Comparison of ENCODE assay signal across 18 cellular contexts in the genomic region with DNA sequence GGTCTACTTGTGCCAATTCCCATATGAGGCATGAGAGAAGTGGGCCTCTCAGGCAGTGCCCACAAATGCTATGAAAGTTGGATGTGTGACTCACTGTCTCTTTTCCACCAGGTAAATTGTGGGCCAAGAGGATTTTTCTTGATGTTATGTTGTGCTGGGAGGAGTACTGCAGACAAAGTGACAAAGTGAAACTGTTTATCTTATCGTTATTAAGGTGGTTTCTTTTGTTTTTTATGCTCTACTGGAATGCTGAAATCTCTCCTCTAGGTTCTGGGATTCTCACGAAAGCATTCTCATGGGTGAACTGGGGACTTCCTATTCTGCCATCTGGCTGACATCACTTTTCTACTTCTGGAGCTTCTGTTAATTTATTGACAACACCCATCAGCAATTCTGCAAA.
DNase-seq lines count a peak whose midpoint lies in the region; TF ChIP-seq lines count a peak whose summit lies in the region.
"Had no signal": no experiment of that assay in that cellular context is flagged by ENCODE, and none has a peak within 500 bp of the region (broad histone marks: within the 10 kb centered on the region; RNA-seq: fewer than 3 reads in every experiment).

No MANE protein-coding gene starts in this region.

- BruUV-seq in PC-9 (replicated peaks; lab: Mats Ljungman, UMichigan): no TSS peak

- H3K9me2 ChIP-seq in PC-9 (ENCODE audit: insufficient read depth): no peaks in the 10 kb centered on the region

- H3K79me2 ChIP-seq in PC-9 (ENCODE audit: low read depth): no peaks in the 10 kb centered on the region
- H3K79me2 ChIP-seq in fibroblast of lung (ENCODE audit: control insufficient read depth, insufficient read depth, low read length): no peaks in the 10 kb centered on the region
- H3K79me2 ChIP-seq in osteoblast (ENCODE audit: insufficient read depth, low read length): no peaks in the 10 kb centered on the region

- H3K36me3 ChIP-seq in PC-9 (ENCODE audit: low read depth) (no peaks in the 10 kb centered on the region), fibroblast of lung (ENCODE audit: control insufficient read depth, insufficient read depth, low read length) (no peaks in the 10 kb centered on the region), osteoblast (ENCODE audit: insufficient read depth, low read length) (no peaks in the 10 kb centered on the region)
- H3K36me3 ChIP-seq: BLaER1 treated with 17β-estradiol and CSF1 and Interleukin-3, amounts not matched to agents 10 nM and 100 nM had no signal

- no peaks in the 10 kb centered on the region for H3K36me3 Mint-ChIP-seq in activated T-helper 2 cell treated with anti-CD3 and anti-CD28 coated beads, Interferon-gamma antibody, Interleukin-2, Interleukin-4, amounts not matched to agents 10 μg/mL and 5 μg/mL and 100 μg/mL, durations not matched to agents 14 hours and 24 hours and 36 hours (ENCODE audit: low read depth)
- H3K36me3 Mint-ChIP-seq: CD8-positive, alpha-beta T cell had no signal

- CTCF ChIA-PET in PC-9 (lab: Charles Lee): no interaction called here

- H3K4me1 Mint-ChIP-seq in activated T-helper 2 cell treated with anti-CD3 and anti-CD28 coated beads, Interferon-gamma antibody, Interleukin-2, Interleukin-4, amounts not matched to agents 10 μg/mL and 5 μg/mL and 100 μg/mL, durations not matched to agents 14 hours and 24 hours and 36 hours (ENCODE audit: low read depth): no peaks in the 10 kb centered on the region
- H3K4me1 Mint-ChIP-seq: B cell had no signal

- H3K27ac ChIP-seq in PC-9 (no peak overlapping the region), fibroblast of lung (ENCODE audit: insufficient read depth, low read length) (no peak overlapping the region), osteoblast (ENCODE audit: low read depth, low read length) (no peak overlapping the region)
- H3K27ac ChIP-seq: BLaER1 treated with 17β-estradiol and CSF1 and Interleukin-3, amounts not matched to agents 10 nM and 100 nM; HL-60 had no signal

- H3K4me3 ChIP-seq in PC-9 (no peak overlapping the region), fibroblast of lung (replicated peaks in 1 of 4; ENCODE audit: control extremely low read depth in 1 of 4, insufficient read depth in 1 of 4, low read depth in 3 of 4, low read length in 4 of 4) (no peak overlapping the region), osteoblast (ENCODE audit: insufficient read depth, low read length) (no peak overlapping the region)
- H3K4me3 ChIP-seq: BLaER1 treated with 17β-estradiol and CSF1 and Interleukin-3, amounts not matched to agents 10 nM and 100 nM had no signal

- H3K9ac ChIP-seq in fibroblast of lung (ENCODE audit: insufficient read depth, low read length): no peak overlapping the region
- H3K9ac ChIP-seq: BLaER1 treated with 17β-estradiol and CSF1 and Interleukin-3, amounts not matched to agents 10 nM and 100 nM had no signal

- TF ChIP-seq CTCF in PC-9 (conservative IDR thresholded peaks at IDR 0.05) (no peak), fibroblast of lung (conservative IDR thresholded peaks at IDR 0.05 in 1 of 2, IDR thresholded peaks at IDR 0.05 in 1 of 2; ENCODE audit: low read depth in 1 of 2, low read length in 2 of 2) (no peak), osteoblast (IDR thresholded peaks at IDR 0.05; ENCODE audit: extremely low read depth, low read depth, low read length) (no peak)

- no peaks in the 10 kb centered on the region for H3F3A ChIP-seq in PC-9 (ENCODE audit: insufficient read depth, low read depth)

- no peak overlapping the region for H3K4me2 ChIP-seq in PC-9
- H3K4me2 ChIP-seq in fibroblast of lung (ENCODE audit: extremely low read depth, insufficient read depth, low read length): peak overlapping the region; percentile 35
- no peak overlapping the region for H3K4me2 ChIP-seq in osteoblast (ENCODE audit: insufficient read depth, low read length)
- H3K4me2 ChIP-seq: BLaER1 treated with 17β-estradiol and CSF1 and Interleukin-3, amounts not matched to agents 10 nM and 100 nM had no signal

- H3K27me3 Mint-ChIP-seq in activated T-helper 2 cell treated with anti-CD3 and anti-CD28 coated beads, Interferon-gamma antibody, Interleukin-2, Interleukin-4, amounts not matched to agents 10 μg/mL and 5 μg/mL and 100 μg/mL, durations not matched to agents 14 hours and 24 hours and 36 hours (ENCODE audit: low read depth): no peaks in the 10 kb centered on the region
- H3K27me3 Mint-ChIP-seq: B cell had no signal

- intact Hi-C loops in PC-9 (cut with micrococcal nuclease; ENCODE audit: unreplicated experiment): no loop called here
- intact Hi-C loops in activated T-helper 2 cell treated with anti-CD3 and anti-CD28 coated beads, Interferon-gamma antibody, Interleukin-2, Interleukin-4, amounts not matched to agents 10 μg/mL and 5 μg/mL and 100 μg/mL, durations not matched to agents 14 hours and 24 hours and 36 hours (cut with micrococcal nuclease): no loop called here

- no peaks in the 10 kb centered on the region for H3K9me3 ChIP-seq in PC-9 (ENCODE audit: insufficient read depth, low read depth)
- H3K9me3 ChIP-seq in fibroblast of lung (ENCODE audit: control insufficient read depth, insufficient read depth, low read depth, low read length): no peaks in the 10 kb centered on the region
- H3K9me3 ChIP-seq in osteoblast (ENCODE audit: low read depth, low read length): peaks cover 2% of the 10 kb centered on the region

- peaks cover 16% of the 10 kb centered on the region for H3K9me3 Mint-ChIP-seq in activated T-helper 2 cell treated with anti-CD3 and anti-CD28 coated beads, Interferon-gamma antibody, Interleukin-2, Interleukin-4, amounts not matched to agents 10 μg/mL and 5 μg/mL and 100 μg/mL, durations not matched to agents 14 hours and 24 hours and 36 hours

- H4K20me1 ChIP-seq in PC-9 (ENCODE audit: insufficient read depth): no peaks in the 10 kb centered on the region
- H4K20me1 ChIP-seq in fibroblast of lung (ENCODE audit: control insufficient read depth, extremely low read depth, insufficient read depth, low read length): no peaks in the 10 kb centered on the region
- H4K20me1 ChIP-seq in osteoblast (ENCODE audit: insufficient read depth, low read length): no peaks in the 10 kb centered on the region
- H4K20me1 ChIP-seq: BLaER1 treated with 17β-estradiol and CSF1 and Interleukin-3, amounts not matched to agents 10 nM and 100 nM had no signal

- H2AFZ ChIP-seq in PC-9: peak overlapping the region; percentile 5; the same call in 1 of the 2 replicates
- peak overlapping the region; percentile 41 for H2AFZ ChIP-seq in fibroblast of lung (ENCODE audit: low read length)
- no peak overlapping the region for H2AFZ ChIP-seq in osteoblast (ENCODE audit: low read length)

- H3K4me1 ChIP-seq in PC-9 (replicated peaks; ENCODE audit: insufficient read depth) (no peaks in the 10 kb centered on the region), fibroblast of lung (ENCODE audit: control insufficient read depth, extremely low read depth, insufficient read depth, low read length) (peaks cover 3% of the 10 kb centered on the region), osteoblast (ENCODE audit: insufficient read depth, low read length) (no peaks in the 10 kb centered on the region)
- H3K4me1 ChIP-seq: BLaER1 treated with 17β-estradiol and CSF1 and Interleukin-3, amounts not matched to agents 10 nM and 100 nM had no signal

- H3K27me3 ChIP-seq in PC-9 (ENCODE audit: insufficient read depth, low read depth) (no peaks in the 10 kb centered on the region), fibroblast of lung (ENCODE audit: control insufficient read depth, insufficient read depth, low read length) (no peaks in the 10 kb centered on the region), osteoblast (ENCODE audit: insufficient read depth, low read length) (no peaks in the 10 kb centered on the region)
- H3K27me3 ChIP-seq: BLaER1 treated with 17β-estradiol and CSF1 and Interleukin-3, amounts not matched to agents 10 nM and 100 nM had no signal

- POLR2A ChIA-PET in PC-9 (lab: Charles Lee; ENCODE audit: unreplicated experiment): no interaction called here

- DNase-seq in H4 (ENCODE audit: low spot score) (peak; percentile 52), M059J (ENCODE audit: low read depth) (peak; percentile 18), PC-9 (no peak), fibroblast of lung (ENCODE audit: low read depth in 2 of 2) (no peak), ureter (ENCODE audit: low spot score) (no peak), GOT3 (lab: John Stamatoyannopoulos, UW) (no peak), osteoblast (ENCODE audit: insufficient read length, low spot score, missing footprints) (no peak)
- no peak for DNase-seq in activated T-helper 2 cell treated with anti-CD3 and anti-CD28 coated beads, Interferon-gamma antibody, Interleukin-2, Interleukin-4, amounts not matched to agents 10 μg/mL and 5 μg/mL and 100 μg/mL, durations not matched to agents 14 hours and 24 hours and 36 hours (ENCODE audit: low spot score)
- DNase-seq: 8988T; Calu3; CD8-positive, alpha-beta T cell; DMS79 treated with DMSO at 0.1 percent for 48 hours; GF-D8; HCEC 1CT; IMR-90 had no signal

- no peak overlapping the region for H3K27ac Mint-ChIP-seq in activated T-helper 2 cell treated with anti-CD3 and anti-CD28 coated beads, Interferon-gamma antibody, Interleukin-2, Interleukin-4, amounts not matched to agents 10 μg/mL and 5 μg/mL and 100 μg/mL, durations not matched to agents 14 hours and 24 hours and 36 hours
- H3K27ac Mint-ChIP-seq: B cell; CD8-positive, alpha-beta T cell had no signal

- no peak overlapping the region for H3K4me3 Mint-ChIP-seq in activated T-helper 2 cell treated with anti-CD3 and anti-CD28 coated beads, Interferon-gamma antibody, Interleukin-2, Interleukin-4, amounts not matched to agents 10 μg/mL and 5 μg/mL and 100 μg/mL, durations not matched to agents 14 hours and 24 hours and 36 hours (ENCODE audit: low read depth)
- H3K4me3 Mint-ChIP-seq: B cell; CD8-positive, alpha-beta T cell had no signal

Comparison
In these comparisons a context has a peak if more than half of its experiments do, and no peak if none do; other contexts are left out.
1. DNase-seq: peak in H4 (single experiment) and M059J (single experiment); none in PC-9 (0 of 2), fibroblast of lung (0 of 2), activated T-helper 2 cell treated with anti-CD3 and anti-CD28 coated beads, Interferon-gamma antibody, Interleukin-2, Interleukin-4, amounts not matched to agents 10 μg/mL and 5 μg/mL and 100 μg/mL, durations not matched to agents 14 hours and 24 hours and 36 hours (single experiment), ureter (single experiment), GOT3 (single experiment) and osteoblast (single experiment).